Comparison of ENCODE assay signal across 8 cellular contexts in the genomic region with DNA sequence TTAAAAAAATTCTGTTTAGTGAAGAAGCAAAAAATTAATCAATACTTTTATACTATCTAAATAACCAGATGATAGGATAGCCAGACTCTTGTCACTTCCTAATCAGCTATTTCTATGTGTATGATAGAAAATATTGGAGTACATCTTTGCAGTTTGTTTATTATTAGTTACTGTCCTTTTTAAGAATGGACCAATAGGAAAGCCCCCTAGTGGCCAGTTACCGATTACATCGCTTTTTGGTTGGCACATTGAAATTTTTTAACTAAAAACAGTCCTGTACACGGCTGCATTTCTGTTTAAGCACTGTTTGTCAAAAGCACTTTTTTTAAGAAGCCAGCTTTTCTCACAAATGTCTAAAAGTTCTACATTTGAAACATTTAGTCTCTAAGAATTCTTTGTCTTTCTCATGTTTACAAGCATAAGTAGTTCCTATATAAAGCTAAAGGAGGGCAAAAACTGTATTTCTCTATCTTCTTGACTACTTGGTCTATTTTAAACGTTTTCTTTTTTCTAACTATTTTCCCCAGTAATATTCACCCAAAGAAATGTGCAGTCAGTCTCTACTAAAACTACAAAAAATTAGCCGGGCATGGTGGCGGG.
DNase-seq lines count a peak whose midpoint lies in the region; FAIRE-seq and TF ChIP-seq lines count a peak whose summit lies in the region.

No MANE protein-coding gene starts in this region.

- H3K27ac ChIP-seq in OCI-LY3 (ENCODE audit: low read length) (no peak overlapping the region), endodermal cell (ENCODE audit: low read depth, low read length) (no peak overlapping the region)

- no peak overlapping the region for H2AFZ ChIP-seq in OCI-LY3 (ENCODE audit: low read depth, low read length)

- no peak overlapping the region for H3K9ac ChIP-seq in OCI-LY3 (ENCODE audit: low read length)
- no peak overlapping the region for H3K9ac ChIP-seq in endodermal cell (ENCODE audit: extremely low read depth, low read length, poor library complexity, severe bottlenecking)

- H3K27me3 ChIP-seq in OCI-LY3 (ENCODE audit: low read depth, low read length) (peaks cover 16% of the 10 kb centered on the region; the same call in 1 of the 2 replicates), endodermal cell (ENCODE audit: control insufficient read depth, insufficient read depth, low read length, poor library complexity, severe bottlenecking) (no peaks in the 10 kb centered on the region)

- no peak for TF ChIP-seq POLR2A in GM12891 (IDR thresholded peaks at IDR 0.05; ENCODE audit: low read depth, low read length)

- peak; percentile 47 for DNase-seq in AG08395 (ENCODE audit: low spot score)
- peak; percentile 21 for DNase-seq in GM12891 (ENCODE audit: insufficient read length, low spot score)
- peak; percentile 58 for DNase-seq in endodermal cell
- no peak for DNase-seq in osteocyte (ENCODE audit: extremely low spot score, unreplicated experiment)
- no peak for DNase-seq in activated CD4-positive, CD25-positive, alpha-beta regulatory T cell treated with anti-CD3 and anti-CD28 coated beads, Interleukin-2, amount 50 U/mL, for 72 hours
- DNase-seq in T-helper 2 cell treated with Interferon-gamma antibody and Interleukin-4, amounts not matched to agents 5 μg/mL and 100 μg/mL, for 36 hours (ENCODE audit: low spot score) = no peak
- DNase-seq in NCI-H128 (lab: John Stamatoyannopoulos, UW; ENCODE audit: unreplicated experiment) = no peak

- H3K4me2 ChIP-seq in OCI-LY3 (ENCODE audit: low read length) = no peak overlapping the region

- no peaks in the 10 kb centered on the region for H3K27me3 Mint-ChIP-seq in endodermal cell (ENCODE audit: insufficient read depth)
- H3K27me3 Mint-ChIP-seq in osteocyte (ENCODE audit: unreplicated experiment) = no peaks in the 10 kb centered on the region
- H3K27me3 Mint-ChIP-seq in T-helper 2 cell treated with Interferon-gamma antibody and Interleukin-4, amounts not matched to agents 5 μg/mL and 100 μg/mL, for 36 hours (ENCODE audit: low read depth) = no peaks in the 10 kb centered on the region

- H3K4me3 Mint-ChIP-seq in endodermal cell = no peak overlapping the region
- no peak overlapping the region for H3K4me3 Mint-ChIP-seq in osteocyte (ENCODE audit: unreplicated experiment)
- no peak overlapping the region for H3K4me3 Mint-ChIP-seq in T-helper 2 cell treated with Interferon-gamma antibody and Interleukin-4, amounts not matched to agents 5 μg/mL and 100 μg/mL, for 36 hours

- no peaks in the 10 kb centered on the region for H4K20me1 ChIP-seq in OCI-LY3 (ENCODE audit: insufficient read depth, low read length)

- no peaks in the 10 kb centered on the region for H3K79me2 ChIP-seq in OCI-LY3 (ENCODE audit: low read length)

- no peaks in the 10 kb centered on the region for H3K4me1 ChIP-seq in OCI-LY3 (ENCODE audit: low read length)
- H3K4me1 ChIP-seq in endodermal cell (ENCODE audit: control insufficient read depth, insufficient read depth, low read length) = no peaks in the 10 kb centered on the region

- peak; percentile 85 for TF ChIP-seq CTCF in OCI-LY3 (IDR thresholded peaks at IDR 0.05; ENCODE audit: low read depth, low read length)
- TF ChIP-seq CTCF in endodermal cell (conservative IDR thresholded peaks at IDR 0.05) = peak; percentile 93
- TF ChIP-seq CTCF in osteocyte (IDR thresholded peaks at IDR 0.05) = peak; percentile 83

- H3K4me1 Mint-ChIP-seq in endodermal cell (no peaks in the 10 kb centered on the region), osteocyte (ENCODE audit: unreplicated experiment) (peaks cover 10% of the 10 kb centered on the region)
- no peaks in the 10 kb centered on the region for H3K4me1 Mint-ChIP-seq in T-helper 2 cell treated with Interferon-gamma antibody and Interleukin-4, amounts not matched to agents 5 μg/mL and 100 μg/mL, for 36 hours (ENCODE audit: low read depth)

- H3K36me3 Mint-ChIP-seq in endodermal cell (ENCODE audit: low read depth) = no peaks in the 10 kb centered on the region
- no peaks in the 10 kb centered on the region for H3K36me3 Mint-ChIP-seq in osteocyte (ENCODE audit: unreplicated experiment)
- no peaks in the 10 kb centered on the region for H3K36me3 Mint-ChIP-seq in T-helper 2 cell treated with Interferon-gamma antibody and Interleukin-4, amounts not matched to agents 5 μg/mL and 100 μg/mL, for 36 hours (ENCODE audit: low read depth)

- no peak overlapping the region for H3K4me3 ChIP-seq in OCI-LY3 (ENCODE audit: low read length)
- H3K4me3 ChIP-seq in endodermal cell (ENCODE audit: low read length) = no peak overlapping the region

- no peaks in the 10 kb centered on the region for H3K9me3 Mint-ChIP-seq in endodermal cell
- no peaks in the 10 kb centered on the region for H3K9me3 Mint-ChIP-seq in osteocyte (ENCODE audit: unreplicated experiment)
- no peaks in the 10 kb centered on the region for H3K9me3 Mint-ChIP-seq in T-helper 2 cell treated with Interferon-gamma antibody and Interleukin-4, amounts not matched to agents 5 μg/mL and 100 μg/mL, for 36 hours

- WGBS in endodermal cell (ENCODE audit: insufficient coverage in 1 of 2, insufficient read length in 1 of 2), 2 experiments = 26 to 37% methylated on average over 3 to 5 of the region's 6 CpGs

- H3K9me3 ChIP-seq in OCI-LY3 (ENCODE audit: insufficient read depth, low read length) = no peaks in the 10 kb centered on the region
- H3K9me3 ChIP-seq in endodermal cell (ENCODE audit: control insufficient read depth, low read length) = no peaks in the 10 kb centered on the region

- no peak for FAIRE-seq in GM12891 (lab: Jason Lieb, UNC)

- H3K36me3 ChIP-seq in OCI-LY3 (replicated peaks; ENCODE audit: low read depth, low read length) (no peaks in the 10 kb centered on the region), endodermal cell (ENCODE audit: control insufficient read depth, insufficient read depth, low read length) (no peaks in the 10 kb centered on the region)

- no peak overlapping the region for H3K27ac Mint-ChIP-seq in endodermal cell
- no peak overlapping the region for H3K27ac Mint-ChIP-seq in osteocyte (ENCODE audit: unreplicated experiment)
- H3K27ac Mint-ChIP-seq in T-helper 2 cell treated with Interferon-gamma antibody and Interleukin-4, amounts not matched to agents 5 μg/mL and 100 μg/mL, for 36 hours = no peak overlapping the region

TF ChIP-seq in GM12891, 5 proteins besides CTCF, POLR2A, EP300 and RAD21:
- no peak for TF ChIP-seq SPI1 (IDR thresholded peaks at IDR 0.05; ENCODE audit: low read depth, low read length)
- TF ChIP-seq PAX5 (IDR thresholded peaks at IDR 0.05; ENCODE audit: insufficient read depth, low read length, severe bottlenecking) = no peak
- no peak for TF ChIP-seq TAF1 (IDR thresholded peaks at IDR 0.05; ENCODE audit: low read depth, low read length)
- TF ChIP-seq POLR2AphosphoS5 (IDR thresholded peaks at IDR 0.05; ENCODE audit: low read depth, low read length) = no peak
- TF ChIP-seq POU2F2 (IDR thresholded peaks at IDR 0.05; ENCODE audit: low read depth, low read length) = no peak

Comparison
In these comparisons a context has a peak if more than half of its experiments do, and no peak if none do; other contexts are left out.
1. DNase-seq: peak in AG08395 (single experiment), GM12891 (single experiment) and endodermal cell (single experiment); none in osteocyte (single experiment), activated CD4-positive, CD25-positive, alpha-beta regulatory T cell treated with anti-CD3 and anti-CD28 coated beads, Interleukin-2, amount 50 U/mL, for 72 hours (single experiment), T-helper 2 cell treated with Interferon-gamma antibody and Interleukin-4, amounts not matched to agents 5 μg/mL and 100 μg/mL, for 36 hours (single experiment) and NCI-H128 (single experiment).
2. Peak in every context shown above with its lines, with median percentiles within 50 percentile points of each other: CTCF ChIP-seq.